ENCODE assay signal across 8 cellular contexts in genomic region chr12:93380480-93381121, GRCh38. TPM values are rescaled to one million over a fixed set of nuclear protein-coding genes. Genes with fewer than 3 reads are reported as not detected.
DNase-seq lines count a peak whose midpoint lies in the region; ATAC-seq and TF ChIP-seq lines count a peak whose summit lies in the region.

No MANE protein-coding gene starts in this region.

- H3K4me1 ChIP-seq in HUES6 (ENCODE audit: control insufficient read depth, insufficient read depth, low read length) (peaks cover 29% of the 10 kb centered on the region), right cardiac atrium (ENCODE audit: control insufficient read depth, insufficient read depth, low read length) (peaks cover 2% of the 10 kb centered on the region)

- H3K27ac ChIP-seq in HUES6 (ENCODE audit: low read depth, low read length) (no peak overlapping the region), right cardiac atrium (ENCODE audit: low read length) (no peak overlapping the region)

- no peak for TF ChIP-seq CTCF in WI38 (IDR thresholded peaks at IDR 0.05; ENCODE audit: low read depth, low read length)

- intact Hi-C loops in right cardiac atrium (cut with DNase I), result no loop called here

- H3K27ac Mint-ChIP-seq in stimulated activated naive B cell treated with anti-CD40 and anti-IgM and Interleukin-4, amounts not matched to agents 10 μg/mL and 1 μg/mL and 100 μg/mL, for 72 hours, result peak overlapping the region; percentile 11

- H3K4me3 ChIP-seq in HUES6 (ENCODE audit: low read depth, low read length), result peak overlapping the region; percentile 99
- peak overlapping the region; percentile 94 for H3K4me3 ChIP-seq in WI38 (ENCODE audit: low read depth, low read length)
- peak overlapping the region; percentile 58 for H3K4me3 ChIP-seq in right cardiac atrium (ENCODE audit: low read length)

- no peak for ATAC-seq in right cardiac atrium
- no peak for ATAC-seq in stimulated activated naive B cell treated with anti-CD40 and anti-IgM and Interleukin-4, amounts not matched to agents 10 μg/mL and 1 μg/mL and 100 μg/mL, for 72 hours (replicated peaks)
- ATAC-seq in GM19035 (IDR thresholded peaks at IDR 0.05; ENCODE audit: unreplicated experiment), result no peak

- H3K9ac ChIP-seq in HUES6 (ENCODE audit: low read length), result peak overlapping the region; percentile 32

- 34% methylated on average over 2 of the region's 2 CpGs for WGBS in right cardiac atrium

- DNase-seq in COR-L47 (lab: John Stamatoyannopoulos, UW), result peak; percentile 51
- no peak for DNase-seq in right cardiac atrium
- DNase-seq in stimulated activated naive B cell treated with anti-CD40 and anti-IgM and Interleukin-4, amounts not matched to agents 10 μg/mL and 1 μg/mL and 100 μg/mL, for 72 hours, result no peak
- DNase-seq in pons (ENCODE audit: low spot score), result no peak
- no peak for DNase-seq in CD1c-positive myeloid dendritic cell (ENCODE audit: extremely low spot score)

- no peaks in the 10 kb centered on the region for H3K27me3 Mint-ChIP-seq in stimulated activated naive B cell treated with anti-CD40 and anti-IgM and Interleukin-4, amounts not matched to agents 10 μg/mL and 1 μg/mL and 100 μg/mL, for 72 hours

- H3K36me3 Mint-ChIP-seq in stimulated activated naive B cell treated with anti-CD40 and anti-IgM and Interleukin-4, amounts not matched to agents 10 μg/mL and 1 μg/mL and 100 μg/mL, for 72 hours, result peaks cover 24 to 37% of the 10 kb centered on the region in 2 donors

- H3K27me3 ChIP-seq in HUES6 (ENCODE audit: control insufficient read depth, insufficient read depth, low read length), result no peaks in the 10 kb centered on the region
- H3K27me3 ChIP-seq in right cardiac atrium (ENCODE audit: control insufficient read depth, insufficient read depth), result no peaks in the 10 kb centered on the region

- H3K4me3 Mint-ChIP-seq in stimulated activated naive B cell treated with anti-CD40 and anti-IgM and Interleukin-4, amounts not matched to agents 10 μg/mL and 1 μg/mL and 100 μg/mL, for 72 hours, result peak overlapping the region; percentile 99

- peaks cover 27 to 66% of the 10 kb centered on the region in 2 donors for H3K4me1 Mint-ChIP-seq in stimulated activated naive B cell treated with anti-CD40 and anti-IgM and Interleukin-4, amounts not matched to agents 10 μg/mL and 1 μg/mL and 100 μg/mL, for 72 hours

- no peaks in the 10 kb centered on the region for H3K9me3 ChIP-seq in HUES6 (ENCODE audit: control insufficient read depth, insufficient read depth, low read depth, low read length)
- H3K9me3 ChIP-seq in right cardiac atrium (ENCODE audit: control insufficient read depth, low read length), result no peaks in the 10 kb centered on the region

- H3K36me3 ChIP-seq in HUES6 (ENCODE audit: control insufficient read depth, insufficient read depth, low read length), result peaks cover 4% of the 10 kb centered on the region

- H3K9me3 Mint-ChIP-seq in stimulated activated naive B cell treated with anti-CD40 and anti-IgM and Interleukin-4, amounts not matched to agents 10 μg/mL and 1 μg/mL and 100 μg/mL, for 72 hours, result no peaks in the 10 kb centered on the region

RNA-seq across cellular contexts. Expression of gene NUDT4, which starts 2.9 kb away (rescaled TPM):
- 100 to 1,000 TPM; 153 to 206 (median 178) TPM for total RNA-seq in right cardiac atrium
- polyA plus RNA-seq in right cardiac atrium, result 95.0 TPM
